10 cellular contexts compared by ENCODE assay signal in the genomic region with DNA sequence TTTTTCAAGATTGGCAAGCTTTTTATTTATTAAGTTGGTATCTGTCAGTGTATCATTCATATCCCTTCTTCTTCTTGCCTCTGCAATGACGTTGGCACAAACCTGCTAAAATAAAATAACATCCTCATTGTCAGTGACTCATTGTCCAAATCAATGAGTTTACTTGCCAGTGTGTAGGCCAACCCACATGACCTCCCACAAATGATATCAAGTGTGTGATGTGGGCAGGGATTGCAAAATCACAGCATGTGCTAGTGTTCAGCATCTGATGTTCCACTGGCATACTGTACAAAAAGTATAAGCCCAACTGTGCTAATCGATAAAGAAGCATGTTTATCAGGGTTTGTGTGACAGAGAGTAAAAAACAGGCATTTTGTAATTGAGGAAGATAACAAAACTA. TPM values are rescaled to one million over a fixed set of nuclear protein-coding genes. Genes with fewer than 3 reads are reported as not detected.
DNase-seq lines count a peak whose midpoint lies in the region; ATAC-seq and TF ChIP-seq lines count a peak whose summit lies in the region.
"Had no signal": no experiment of that assay in that cellular context is flagged by ENCODE, and none has a peak within 500 bp of the region (broad histone marks: within the 10 kb centered on the region; RNA-seq: fewer than 3 reads in every experiment).

No MANE protein-coding gene starts in this region.

- no peaks in the 10 kb centered on the region for H3K27me3 ChIP-seq in HL-60 (ENCODE audit: insufficient read depth, poor library complexity, severe bottlenecking)
- no peaks in the 10 kb centered on the region for H3K27me3 ChIP-seq in left lung

- H3K36me3 ChIP-seq in left lung = no peaks in the 10 kb centered on the region

- no peak overlapping the region for H3K4me3 Mint-ChIP-seq in glutamatergic neuron (ENCODE audit: unreplicated experiment)

- no peaks in the 10 kb centered on the region for H3K36me3 Mint-ChIP-seq in glutamatergic neuron (ENCODE audit: unreplicated experiment)

- DNase-seq in AG20443 (ENCODE audit: low spot score) = peak; percentile 16
- DNase-seq in HL-60 (ENCODE audit: low read depth in 1 of 2, low spot score in 1 of 2) = peak; percentile 46 to 80
- DNase-seq in amniotic epithelial cell (ENCODE audit: low read depth) = peak; percentile 88
- peak in 1 of 2 donors; percentile 50 for DNase-seq in left lung
- no peak for DNase-seq in glutamatergic neuron
- DNase-seq: NCI-H526; stimulated activated CD4-positive, alpha-beta T cell treated with anti-CD3 and anti-CD28 coated beads, Interleukin-2, amount 100 ng/mL, for 48 hours had no signal

- no peak for TF ChIP-seq CTCF in HL-60 (IDR thresholded peaks at IDR 0.05; ENCODE audit: insufficient read depth, low read length)
- TF ChIP-seq CTCF in left lung (IDR thresholded peaks at IDR 0.05) = no peak
- no peak for TF ChIP-seq CTCF in glutamatergic neuron (IDR thresholded peaks at IDR 0.05; ENCODE audit: partially characterized antibody, unreplicated experiment)

- no peak overlapping the region for H3K4me3 ChIP-seq in HL-60 (replicated peaks; ENCODE audit: insufficient read depth, low read length)
- no peak overlapping the region for H3K4me3 ChIP-seq in left lung

- no peaks in the 10 kb centered on the region for H3K9me3 ChIP-seq in left lung

- H3K4me1 ChIP-seq in left lung = peaks cover 0 to 34% of the 10 kb centered on the region in 2 donors

- H3K4me1 Mint-ChIP-seq in glutamatergic neuron (ENCODE audit: low read depth, unreplicated experiment) = no peaks in the 10 kb centered on the region

- H3K27ac Mint-ChIP-seq in glutamatergic neuron (ENCODE audit: unreplicated experiment) = no peak overlapping the region

- no peaks in the 10 kb centered on the region for H3K27me3 Mint-ChIP-seq in glutamatergic neuron (ENCODE audit: unreplicated experiment)

- ATAC-seq in left lung = peak; percentile 78
- ATAC-seq in GM18873 (IDR thresholded peaks at IDR 0.05; ENCODE audit: low FRiP score, unreplicated experiment) = no peak
- ATAC-seq in HG02970 (IDR thresholded peaks at IDR 0.05; ENCODE audit: low FRiP score, unreplicated experiment) = no peak
- no peak for ATAC-seq in HG03108 (IDR thresholded peaks at IDR 0.05; ENCODE audit: unreplicated experiment)

- intact Hi-C loops in left lung (cut with DNase I) = no loop called here

- H3K9me3 Mint-ChIP-seq in glutamatergic neuron (ENCODE audit: unreplicated experiment) = no peaks in the 10 kb centered on the region

- no peak overlapping the region for H3K27ac ChIP-seq in HL-60 (replicated peaks)
- no peak overlapping the region for H3K27ac ChIP-seq in left lung

RNA-seq across cellular contexts. Expression of a gene that starts 25.5 kb away (rescaled TPM):
- total RNA-seq in left lung (10 to 100 TPM in 1 of 2 donors, 1 to 10 TPM in 1; 5.7 to 16.6 TPM), glutamatergic neuron (ENCODE audit: unreplicated experiment) (not detected)
